In genomic region chr2:148614024-148614331, GRCh38 we compare ENCODE assay signal across 8 cellular contexts. TPM values are rescaled to one million over a fixed set of nuclear protein-coding genes. Genes with fewer than 3 reads are reported as not detected.
DNase-seq lines count a peak whose midpoint lies in the region; ATAC-seq lines count a peak whose summit lies in the region.

No MANE protein-coding gene starts in this region.

- DNase-seq in NCI-H345 (lab: John Stamatoyannopoulos, UW) (peak; percentile 60), NCI-H345 treated with DMSO at 0.1 percent for 48 hours (lab: John Stamatoyannopoulos, UW; ENCODE audit: unreplicated experiment) (no peak), myocyte (ENCODE audit: low read depth) (peak; percentile 19), NCI-H526 treated with DMSO at 0.1 percent for 48 hours (lab: John Stamatoyannopoulos, UW) (no peak), midbrain (lab: John Stamatoyannopoulos, UW) (no peak)
- DNase-seq in stimulated activated CD4-positive, alpha-beta T cell treated with anti-CD3 and anti-CD28 coated beads, Interleukin-15, amount 100 ng/mL, for 24 hours: no peak

- no peaks in the 10 kb centered on the region for H3K36me3 Mint-ChIP-seq in activated T-helper 17 cell treated with anti-CD3 and anti-CD28 coated beads, Interleukin-2, amount 50 U/mL, for 72 hours (ENCODE audit: low read depth)

- H3K27me3 Mint-ChIP-seq in activated T-helper 17 cell treated with anti-CD3 and anti-CD28 coated beads, Interleukin-2, amount 50 U/mL, for 72 hours: peaks cover 3% of the 10 kb centered on the region

- peak overlapping the region; percentile 64 for H3K27ac Mint-ChIP-seq in activated T-helper 17 cell treated with anti-CD3 and anti-CD28 coated beads, Interleukin-2, amount 50 U/mL, for 72 hours

- peak overlapping the region; percentile 17 for H3K4me3 Mint-ChIP-seq in activated T-helper 17 cell treated with anti-CD3 and anti-CD28 coated beads, Interleukin-2, amount 50 U/mL, for 72 hours

- H3K4me1 Mint-ChIP-seq in activated T-helper 17 cell treated with anti-CD3 and anti-CD28 coated beads, Interleukin-2, amount 50 U/mL, for 72 hours: peaks cover 10% of the 10 kb centered on the region

- peak; percentile 18 for ATAC-seq in HG03159 (IDR thresholded peaks at IDR 0.05; ENCODE audit: unreplicated experiment)
- peak; percentile 19 for ATAC-seq in activated T-helper 17 cell treated with anti-CD3 and anti-CD28 coated beads, Interleukin-2, amount 50 U/mL, for 72 hours (replicated peaks)

- H3K9me3 Mint-ChIP-seq in activated T-helper 17 cell treated with anti-CD3 and anti-CD28 coated beads, Interleukin-2, amount 50 U/mL, for 72 hours: no peaks in the 10 kb centered on the region

RNA-seq across cellular contexts. Expression of gene EPC2, which starts 30.6 kb away (rescaled TPM):
- 10 to 100 TPM; 22.5 to 25.7 TPM for total RNA-seq in activated T-helper 17 cell treated with anti-CD3 and anti-CD28 coated beads, Interleukin-2, amount 50 U/mL, for 72 hours
- total RNA-seq in myocyte: 16.0 and 20.6 TPM in 2 replicates
- polyA plus RNA-seq in myocyte (2012): 7.7 TPM

Comparison
In these comparisons a context has a peak if more than half of its experiments do, and no peak if none do; other contexts are left out.
1. DNase-seq: peak in NCI-H345 (single experiment) and myocyte (single experiment); none in NCI-H345 treated with DMSO at 0.1 percent for 48 hours (single experiment), NCI-H526 treated with DMSO at 0.1 percent for 48 hours (single experiment), stimulated activated CD4-positive, alpha-beta T cell treated with anti-CD3 and anti-CD28 coated beads, Interleukin-15, amount 100 ng/mL, for 24 hours (single experiment) and midbrain (single experiment).